ENCODE assay signal across 1 cellular context in the genomic region with DNA sequence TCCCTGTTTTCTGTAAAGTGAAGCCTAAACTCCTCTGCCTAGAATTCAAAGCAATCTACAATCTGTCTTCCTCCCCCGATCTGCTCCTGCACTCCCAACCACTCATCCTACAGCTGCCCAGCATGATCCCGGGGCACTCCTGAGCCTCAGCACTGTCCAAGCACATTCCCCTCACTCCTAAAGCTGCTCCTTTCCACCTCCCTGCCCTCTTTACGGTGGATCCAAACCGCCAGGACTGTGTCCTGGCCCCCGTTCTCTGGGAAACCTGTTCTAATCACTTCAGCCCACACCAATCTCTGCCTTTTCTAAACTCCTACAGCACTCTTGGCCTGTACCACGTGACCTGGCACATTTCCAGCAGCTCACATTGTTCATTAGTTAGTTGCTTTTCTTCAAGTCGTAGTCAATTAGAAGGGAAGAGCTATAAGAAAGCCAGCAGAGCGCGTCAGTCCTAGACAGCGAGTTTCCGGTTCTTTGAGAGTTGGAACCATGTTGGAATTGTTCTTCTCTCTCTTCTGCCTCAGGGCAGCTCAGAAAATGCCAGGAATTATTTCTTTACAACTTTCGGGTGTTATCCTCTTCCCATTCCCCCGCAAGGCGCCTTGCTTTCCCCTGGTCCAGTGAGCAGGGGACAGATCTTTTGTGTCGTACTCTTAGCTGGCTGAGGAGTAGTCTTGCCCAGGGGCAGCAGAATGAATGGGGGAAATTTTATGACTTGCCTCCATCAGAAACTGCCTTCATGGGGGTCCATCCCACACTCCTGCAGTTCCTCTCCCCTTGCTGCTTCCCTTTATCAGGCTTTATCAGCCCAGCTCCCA.
TF ChIP-seq lines count a peak whose summit lies in the region.

No MANE protein-coding gene starts in this region.

TF ChIP-seq in GM23338, 12 proteins besides CTCF, POLR2A, EP300 and RAD21 (continued from another document):
- TF ChIP-seq, protein P1, sequence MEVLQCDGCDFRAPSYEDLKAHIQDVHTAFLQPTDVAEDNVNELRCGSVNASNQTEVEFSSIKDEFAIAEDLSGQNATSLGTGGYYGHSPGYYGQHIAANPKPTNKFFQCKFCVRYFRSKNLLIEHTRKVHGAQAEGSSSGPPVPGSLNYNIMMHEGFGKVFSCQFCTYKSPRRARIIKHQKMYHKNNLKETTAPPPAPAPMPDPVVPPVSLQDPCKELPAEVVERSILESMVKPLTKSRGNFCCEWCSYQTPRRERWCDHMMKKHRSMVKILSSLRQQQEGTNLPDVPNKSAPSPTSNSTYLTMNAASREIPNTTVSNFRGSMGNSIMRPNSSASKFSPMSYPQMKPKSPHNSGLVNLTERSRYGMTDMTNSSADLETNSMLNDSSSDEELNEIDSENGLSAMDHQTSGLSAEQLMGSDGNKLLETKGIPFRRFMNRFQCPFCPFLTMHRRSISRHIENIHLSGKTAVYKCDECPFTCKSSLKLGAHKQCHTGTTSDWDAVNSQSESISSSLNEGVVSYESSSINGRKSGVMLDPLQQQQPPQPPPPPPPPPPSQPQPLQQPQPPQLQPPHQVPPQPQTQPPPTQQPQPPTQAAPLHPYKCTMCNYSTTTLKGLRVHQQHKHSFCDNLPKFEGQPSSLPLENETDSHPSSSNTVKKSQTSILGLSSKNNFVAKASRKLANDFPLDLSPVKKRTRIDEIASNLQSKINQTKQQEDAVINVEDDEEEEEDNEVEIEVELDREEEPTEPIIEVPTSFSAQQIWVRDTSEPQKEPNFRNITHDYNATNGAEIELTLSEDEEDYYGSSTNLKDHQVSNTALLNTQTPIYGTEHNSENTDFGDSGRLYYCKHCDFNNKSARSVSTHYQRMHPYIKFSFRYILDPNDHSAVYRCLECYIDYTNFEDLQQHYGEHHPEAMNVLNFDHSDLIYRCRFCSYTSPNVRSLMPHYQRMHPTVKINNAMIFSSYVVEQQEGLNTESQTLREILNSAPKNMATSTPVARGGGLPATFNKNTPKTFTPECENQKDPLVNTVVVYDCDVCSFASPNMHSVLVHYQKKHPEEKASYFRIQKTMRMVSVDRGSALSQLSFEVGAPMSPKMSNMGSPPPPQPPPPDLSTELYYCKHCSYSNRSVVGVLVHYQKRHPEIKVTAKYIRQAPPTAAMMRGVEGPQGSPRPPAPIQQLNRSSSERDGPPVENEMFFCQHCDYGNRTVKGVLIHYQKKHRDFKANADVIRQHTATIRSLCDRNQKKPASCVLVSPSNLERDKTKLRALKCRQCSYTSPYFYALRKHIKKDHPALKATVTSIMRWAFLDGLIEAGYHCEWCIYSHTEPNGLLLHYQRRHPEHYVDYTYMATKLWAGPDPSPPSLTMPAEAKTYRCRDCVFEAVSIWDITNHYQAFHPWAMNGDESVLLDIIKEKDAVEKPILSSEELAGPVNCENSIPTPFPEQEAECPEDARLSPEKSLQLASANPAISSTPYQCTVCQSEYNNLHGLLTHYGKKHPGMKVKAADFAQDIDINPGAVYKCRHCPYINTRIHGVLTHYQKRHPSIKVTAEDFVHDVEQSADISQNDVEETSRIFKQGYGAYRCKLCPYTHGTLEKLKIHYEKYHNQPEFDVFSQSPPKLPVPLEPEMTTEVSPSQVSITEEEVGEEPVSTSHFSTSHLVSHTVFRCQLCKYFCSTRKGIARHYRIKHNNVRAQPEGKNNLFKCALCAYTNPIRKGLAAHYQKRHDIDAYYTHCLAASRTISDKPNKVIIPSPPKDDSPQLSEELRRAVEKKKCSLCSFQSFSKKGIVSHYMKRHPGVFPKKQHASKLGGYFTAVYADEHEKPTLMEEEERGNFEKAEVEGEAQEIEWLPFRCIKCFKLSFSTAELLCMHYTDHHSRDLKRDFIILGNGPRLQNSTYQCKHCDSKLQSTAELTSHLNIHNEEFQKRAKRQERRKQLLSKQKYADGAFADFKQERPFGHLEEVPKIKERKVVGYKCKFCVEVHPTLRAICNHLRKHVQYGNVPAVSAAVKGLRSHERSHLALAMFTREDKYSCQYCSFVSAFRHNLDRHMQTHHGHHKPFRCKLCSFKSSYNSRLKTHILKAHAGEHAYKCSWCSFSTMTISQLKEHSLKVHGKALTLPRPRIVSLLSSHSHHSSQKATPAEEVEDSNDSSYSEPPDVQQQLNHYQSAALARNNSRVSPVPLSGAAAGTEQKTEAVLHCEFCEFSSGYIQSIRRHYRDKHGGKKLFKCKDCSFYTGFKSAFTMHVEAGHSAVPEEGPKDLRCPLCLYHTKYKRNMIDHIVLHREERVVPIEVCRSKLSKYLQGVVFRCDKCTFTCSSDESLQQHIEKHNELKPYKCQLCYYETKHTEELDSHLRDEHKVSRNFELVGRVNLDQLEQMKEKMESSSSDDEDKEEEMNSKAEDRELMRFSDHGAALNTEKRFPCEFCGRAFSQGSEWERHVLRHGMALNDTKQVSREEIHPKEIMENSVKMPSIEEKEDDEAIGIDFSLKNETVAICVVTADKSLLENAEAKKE (CRISPR knock-in tag; IDR thresholded peaks at IDR 0.05) = no peak
- TF ChIP-seq JUNB (IDR thresholded peaks at IDR 0.05; ENCODE audit: unreplicated experiment) (no peak), ETS1 (IDR thresholded peaks at IDR 0.05) (no peak), EZH2phosphoT487 (IDR thresholded peaks at IDR 0.05; ENCODE audit: unreplicated experiment) (no peak)
